ENCODE assay signal across 11 cellular contexts in genomic region chr1:153522294-153523048, GRCh38. TPM values are rescaled to one million over a fixed set of nuclear protein-coding genes. Genes with fewer than 3 reads are reported as not detected.
DNase-seq lines count a peak whose midpoint lies in the region; ATAC-seq and TF ChIP-seq lines count a peak whose summit lies in the region.
"Not testable (repeated sequence)": the region's sequence is repeated elsewhere in the genome, so short reads cannot be mapped to it uniquely, and the experiment has no call there.
"Had no signal": no experiment of that assay in that cellular context is flagged by ENCODE, and none has a peak within 500 bp of the region (broad histone marks: within the 10 kb centered on the region; RNA-seq: fewer than 3 reads in every experiment).

No MANE protein-coding gene starts in this region.

- not testable (repeated sequence) for H3K27me3 ChIP-seq in Caco-2 (replicated peaks; ENCODE audit: control insufficient read depth, insufficient read depth, low read length)

- not testable (repeated sequence) for TF ChIP-seq CTCF in Caco-2 (IDR thresholded peaks at IDR 0.05; ENCODE audit: insufficient read depth in 1 of 2, low read depth in 1 of 2, low read length in 1 of 2, severe bottlenecking in 1 of 2, unreplicated experiment in 1 of 2); activated CD8-positive, alpha-beta T cell treated with anti-CD3 and anti-CD28 coated beads for 36 hours (IDR thresholded peaks at IDR 0.05); MCF 10A (IDR thresholded peaks at IDR 0.05; ENCODE audit: unreplicated experiment); glutamatergic neuron (IDR thresholded peaks at IDR 0.05; ENCODE audit: partially characterized antibody, unreplicated experiment); progenitor cell of endocrine pancreas (IDR thresholded peaks at IDR 0.05; ENCODE audit: unreplicated experiment)

- DNase-seq in Caco-2; activated naive CD4-positive, alpha-beta T cell treated with anti-CD3 and anti-CD28 coated beads for 36 hours; MCF 10A (ENCODE audit: unreplicated experiment); glutamatergic neuron; progenitor cell of endocrine pancreas (ENCODE audit: low spot score, unreplicated experiment): not testable (repeated sequence)
- peak; percentile 60 for DNase-seq in MV-4-11 (lab: John Stamatoyannopoulos, UW)
- peak; percentile 38 for DNase-seq in activated CD8-positive, alpha-beta T cell treated with anti-CD3 and anti-CD28 coated beads for 36 hours

- not testable (repeated sequence) for H3K9me3 ChIP-seq in Caco-2

- not testable (repeated sequence) for H3K9me3 Mint-ChIP-seq in Caco-2 (ENCODE audit: unreplicated experiment); activated CD8-positive, alpha-beta T cell treated with anti-CD3 and anti-CD28 coated beads for 36 hours; activated naive CD4-positive, alpha-beta T cell treated with anti-CD3 and anti-CD28 coated beads for 36 hours; MCF 10A (ENCODE audit: unreplicated experiment); glutamatergic neuron (ENCODE audit: unreplicated experiment); progenitor cell of endocrine pancreas (ENCODE audit: low read depth)

- CTCF ChIA-PET in Caco-2 (lab: Charles Lee): not testable (repeated sequence)
- CTCF ChIA-PET in activated CD8-positive, alpha-beta T cell treated with anti-CD3 and anti-CD28 coated beads for 36 hours (lab: Charles Lee): interaction anchor here (0.7 to 4.6 kb wide), 6 partner anchors 10 to 155 kb away, joined by 3 to 39 read pairs (median 10); partner anchors contain the start of gene S100A13
- CTCF ChIA-PET in activated naive CD4-positive, alpha-beta T cell treated with anti-CD3 and anti-CD28 coated beads for 36 hours (lab: Charles Lee): interaction anchor here (1.4 to 5.1 kb wide), 2 partner anchors 10 to 11 kb away, joined by 5 to 30 read pairs; no protein-coding TSS in a partner anchor
- CTCF ChIA-PET in MCF 10A (lab: Yijun Ruan, JAX): interaction anchor here (0.6 to 4.2 kb wide), 6 partner anchors 11 to 606 kb away, joined by 3 to 53 read pairs (median 5); no protein-coding TSS in a partner anchor

- peaks cover 56% of the 10 kb centered on the region for H3K4me1 ChIP-seq in Caco-2

- POLR2A ChIA-PET in Caco-2 (lab: Charles Lee): not testable (repeated sequence)
- POLR2A ChIA-PET in activated CD8-positive, alpha-beta T cell treated with anti-CD3 and anti-CD28 coated beads for 36 hours (lab: Charles Lee): interaction anchor here (1.5 kb wide), 1 partner anchor 96 kb away, joined by 3 read pairs; no protein-coding TSS in a partner anchor
- POLR2A ChIA-PET in MCF 10A (lab: Yijun Ruan, JAX): interaction anchor here (0.6 to 36.1 kb wide), 7 partner anchors 10 to 1718 kb away, joined by 3 to 2106 read pairs (median 4); partner anchors contain the start of genes S100A2, S100A3, S100A4 and S100A5

- intact Hi-C loops in Caco-2 (cut with micrococcal nuclease; ENCODE audit: unreplicated experiment); activated CD8-positive, alpha-beta T cell treated with anti-CD3 and anti-CD28 coated beads for 36 hours (cut with micrococcal nuclease); activated naive CD4-positive, alpha-beta T cell treated with anti-CD3 and anti-CD28 coated beads for 36 hours (cut with micrococcal nuclease); MCF 10A (cut with micrococcal nuclease): not testable (repeated sequence)

- not testable (repeated sequence) for H3K36me3 ChIP-seq in Caco-2 (ENCODE audit: control insufficient read depth, insufficient read depth, low read length)

- ATAC-seq in activated CD8-positive, alpha-beta T cell treated with anti-CD3 and anti-CD28 coated beads for 36 hours: not testable (repeated sequence)

- TSS peak; percentile 75 for BruUV-seq in Caco-2 (replicated peaks; lab: Mats Ljungman, UMichigan)
- BruUV-seq in MCF 10A (replicated peaks; lab: Mats Ljungman, UMichigan): TSS peak; percentile 56

- H3K27me3 Mint-ChIP-seq in Caco-2 (ENCODE audit: insufficient read depth, unreplicated experiment); activated CD8-positive, alpha-beta T cell treated with anti-CD3 and anti-CD28 coated beads for 36 hours; activated naive CD4-positive, alpha-beta T cell treated with anti-CD3 and anti-CD28 coated beads for 36 hours (ENCODE audit: low read depth); MCF 10A (ENCODE audit: insufficient read depth, unreplicated experiment); glutamatergic neuron (ENCODE audit: unreplicated experiment); progenitor cell of endocrine pancreas: not testable (repeated sequence)

- H3K4me3 ChIP-seq in Caco-2 (ENCODE audit: low read depth, low read length): not testable (repeated sequence)

- H3K27ac Mint-ChIP-seq in Caco-2 (ENCODE audit: unreplicated experiment): peak overlapping the region; percentile 46
- H3K27ac Mint-ChIP-seq in activated CD8-positive, alpha-beta T cell treated with anti-CD3 and anti-CD28 coated beads for 36 hours: peak overlapping the region; percentile 71
- peak overlapping the region; percentile 32 for H3K27ac Mint-ChIP-seq in activated naive CD4-positive, alpha-beta T cell treated with anti-CD3 and anti-CD28 coated beads for 36 hours
- H3K27ac Mint-ChIP-seq in MCF 10A (ENCODE audit: low read depth, unreplicated experiment): not testable (repeated sequence)
- peak overlapping the region; percentile 48 for H3K27ac Mint-ChIP-seq in glutamatergic neuron (ENCODE audit: unreplicated experiment)
- peak overlapping the region; percentile 60 for H3K27ac Mint-ChIP-seq in progenitor cell of endocrine pancreas

- H3K36me3 Mint-ChIP-seq in Caco-2 (ENCODE audit: insufficient read depth, unreplicated experiment): peaks cover 37% of the 10 kb centered on the region
- not testable (repeated sequence) for H3K36me3 Mint-ChIP-seq in activated CD8-positive, alpha-beta T cell treated with anti-CD3 and anti-CD28 coated beads for 36 hours (ENCODE audit: low read depth); activated naive CD4-positive, alpha-beta T cell treated with anti-CD3 and anti-CD28 coated beads for 36 hours (ENCODE audit: low read depth); MCF 10A (ENCODE audit: insufficient read depth, unreplicated experiment); glutamatergic neuron (ENCODE audit: unreplicated experiment); progenitor cell of endocrine pancreas (ENCODE audit: insufficient read depth)

- H3K4me1 Mint-ChIP-seq in Caco-2 (ENCODE audit: low read depth, unreplicated experiment) (peaks cover 56% of the 10 kb centered on the region), MCF 10A (ENCODE audit: insufficient read depth, unreplicated experiment) (peaks cover 38% of the 10 kb centered on the region), glutamatergic neuron (ENCODE audit: low read depth, unreplicated experiment) (peaks cover 18% of the 10 kb centered on the region), progenitor cell of endocrine pancreas (ENCODE audit: low read depth) (peaks cover 28% of the 10 kb centered on the region)
- H3K4me1 Mint-ChIP-seq in activated CD8-positive, alpha-beta T cell treated with anti-CD3 and anti-CD28 coated beads for 36 hours (ENCODE audit: low read depth); activated naive CD4-positive, alpha-beta T cell treated with anti-CD3 and anti-CD28 coated beads for 36 hours (ENCODE audit: low read depth): not testable (repeated sequence)

- not testable (repeated sequence) for H3K4me3 Mint-ChIP-seq in Caco-2 (ENCODE audit: unreplicated experiment); activated naive CD4-positive, alpha-beta T cell treated with anti-CD3 and anti-CD28 coated beads for 36 hours; MCF 10A (ENCODE audit: unreplicated experiment); glutamatergic neuron (ENCODE audit: unreplicated experiment); progenitor cell of endocrine pancreas (ENCODE audit: low read depth)
- H3K4me3 Mint-ChIP-seq in activated CD8-positive, alpha-beta T cell treated with anti-CD3 and anti-CD28 coated beads for 36 hours: peak overlapping the region; percentile 41

RNA-seq across cellular contexts. Expression of gene S100A6, which starts 13.3 kb away (rescaled TPM):
- total RNA-seq in Caco-2 (2022): 416 and 432 TPM in 2 replicates
- total RNA-seq in activated CD8-positive, alpha-beta T cell treated with anti-CD3 and anti-CD28 coated beads for 36 hours: 100 to 1,000 TPM; 200 to 211 TPM
- 100 to 1,000 TPM; 200 to 204 TPM for total RNA-seq in activated naive CD4-positive, alpha-beta T cell treated with anti-CD3 and anti-CD28 coated beads for 36 hours
- 2,571 and 2,904 TPM in 2 replicates for total RNA-seq in MCF 10A (2022)
- 41.9 TPM for total RNA-seq in glutamatergic neuron (ENCODE audit: unreplicated experiment)
- 12.5 and 14.8 TPM in 2 replicates for total RNA-seq in progenitor cell of endocrine pancreas

RNA-seq across cellular contexts. Expression of gene S100A5, which starts 18.3 kb away (rescaled TPM):
- total RNA-seq in Caco-2 (2022) (not detected in 2 replicates), MCF 10A (2022) (not detected in 2 replicates), glutamatergic neuron (ENCODE audit: unreplicated experiment) (not detected), progenitor cell of endocrine pancreas (not detected in 2 replicates)
- total RNA-seq in activated CD8-positive, alpha-beta T cell treated with anti-CD3 and anti-CD28 coated beads for 36 hours: 1 to 10 TPM; 1.1 to 1.2 TPM
- total RNA-seq in activated naive CD4-positive, alpha-beta T cell treated with anti-CD3 and anti-CD28 coated beads for 36 hours: under 1 TPM; 0.89 to 0.93 TPM
- total RNA-seq: GM23248, H7, SK-MEL-5 had no signal

RNA-seq across cellular contexts. Expression of gene S100A4, which starts 23.1 kb away (rescaled TPM):
- 53.6 and 54.4 TPM in 2 replicates for total RNA-seq in Caco-2 (2022)
- total RNA-seq in activated CD8-positive, alpha-beta T cell treated with anti-CD3 and anti-CD28 coated beads for 36 hours: 100 to 1,000 TPM; 109 to 118 TPM
- total RNA-seq in activated naive CD4-positive, alpha-beta T cell treated with anti-CD3 and anti-CD28 coated beads for 36 hours: 10 to 100 TPM; 36.5 to 37.9 TPM
- total RNA-seq in MCF 10A (2022): 27.2 and 60.7 TPM in 2 replicates
- total RNA-seq in glutamatergic neuron (ENCODE audit: unreplicated experiment): 4.7 TPM
- total RNA-seq in progenitor cell of endocrine pancreas: 7.6 and 11.1 TPM in 2 replicates
- total RNA-seq: SK-MEL-5 had no signal

RNA-seq across cellular contexts. Expression of gene S100A3, which starts 26.6 kb away (rescaled TPM):
- total RNA-seq in Caco-2 (2022) (0.61 and 0.84 TPM in 2 replicates), MCF 10A (2022) (85.7 and 90.0 TPM in 2 replicates), glutamatergic neuron (ENCODE audit: unreplicated experiment) (not detected), progenitor cell of endocrine pancreas (0.46 and 1.5 TPM in 2 replicates)
- total RNA-seq in activated CD8-positive, alpha-beta T cell treated with anti-CD3 and anti-CD28 coated beads for 36 hours: not detected
- not detected for total RNA-seq in activated naive CD4-positive, alpha-beta T cell treated with anti-CD3 and anti-CD28 coated beads for 36 hours
- total RNA-seq: GM12878 had no signal

RNA-seq across cellular contexts. Expression of gene S100A2, which starts 43.2 kb away (rescaled TPM):
- total RNA-seq in Caco-2 (2022) (2.4 and 3.0 TPM in 2 replicates), MCF 10A (2022) (5,064 and 5,163 TPM in 2 replicates), glutamatergic neuron (ENCODE audit: unreplicated experiment) (1.1 TPM), progenitor cell of endocrine pancreas (0.36 and 1.6 TPM in 2 replicates)
- total RNA-seq in activated CD8-positive, alpha-beta T cell treated with anti-CD3 and anti-CD28 coated beads for 36 hours: under 1 TPM in 1 of 2 experiments, not detected in 1; 0.50 TPM
- total RNA-seq in activated naive CD4-positive, alpha-beta T cell treated with anti-CD3 and anti-CD28 coated beads for 36 hours: under 1 TPM; 0.74 to 0.77 TPM
